In the genomic region with DNA sequence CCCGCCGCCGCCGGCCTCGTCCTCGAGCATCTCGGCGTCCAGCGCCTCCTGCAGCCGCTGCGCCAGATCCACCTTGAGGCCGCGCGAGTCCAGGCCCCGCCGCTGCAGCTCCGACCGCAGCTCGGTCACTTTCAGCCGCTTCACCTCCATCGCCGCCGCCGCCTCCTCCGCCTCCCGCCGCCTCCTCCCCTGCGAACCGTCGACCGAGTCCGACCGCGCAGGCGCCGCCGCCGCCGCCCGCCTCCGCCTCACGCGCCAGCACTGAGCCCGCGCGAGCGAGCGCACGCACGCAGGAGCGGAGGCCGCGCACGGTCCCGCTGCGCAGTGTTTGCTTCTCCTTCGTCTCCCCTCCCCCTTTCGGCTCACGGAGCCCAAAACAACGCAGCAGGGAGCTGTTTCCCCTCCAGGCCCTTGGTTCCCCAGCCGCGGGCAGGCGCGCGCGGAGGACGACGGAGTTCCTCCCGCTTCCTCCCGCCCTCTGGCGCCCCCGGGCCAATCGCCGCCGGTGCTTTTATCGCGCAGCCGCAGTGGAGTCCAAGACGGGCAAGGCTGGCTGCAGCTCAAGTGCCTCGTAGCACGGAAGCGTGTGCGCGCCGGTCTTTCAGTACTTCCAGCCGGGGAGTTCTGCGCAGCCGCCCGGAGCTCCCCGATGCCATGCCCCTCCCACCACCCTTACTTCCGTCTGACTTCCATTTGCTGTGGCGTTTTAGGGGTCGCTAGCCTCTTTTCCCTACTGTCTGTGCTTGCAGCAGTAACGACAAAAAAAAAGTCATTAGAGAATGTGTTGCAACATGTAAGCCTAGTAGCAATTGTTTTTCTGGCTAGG, we compare ENCODE assay signal across 8 cellular contexts. TPM values are rescaled to one million over a fixed set of nuclear protein-coding genes. Genes with fewer than 3 reads are reported as not detected.
DNase-seq lines count a peak whose midpoint lies in the region; ATAC-seq and TF ChIP-seq lines count a peak whose summit lies in the region.

A gene (minus strand): TSS at position 451 of the 826 bp plus-strand sequence. CDS start 301 bp downstream, at position 150.

- H3K27me3 Mint-ChIP-seq in osteocyte (ENCODE audit: unreplicated experiment), result no peaks in the 10 kb centered on the region

- peak within 1 kb of the TSS; percentile 88 for H3K4me3 Mint-ChIP-seq in osteocyte (ENCODE audit: unreplicated experiment)

- H3K27ac Mint-ChIP-seq in activated naive CD4-positive, alpha-beta T cell treated with anti-CD3 and anti-CD28 coated beads, Interleukin-2, amount 50 U/mL, for 72 hours, result peak within 1 kb of the TSS; percentile 93 to 99
- H3K27ac Mint-ChIP-seq in osteocyte (ENCODE audit: unreplicated experiment), result peak within 1 kb of the TSS; percentile 99

- peaks cover 52 to 59% of the 10 kb centered on the region in 2 donors for H3K36me3 Mint-ChIP-seq in activated naive CD4-positive, alpha-beta T cell treated with anti-CD3 and anti-CD28 coated beads, Interleukin-2, amount 50 U/mL, for 72 hours
- H3K36me3 Mint-ChIP-seq in osteocyte (ENCODE audit: unreplicated experiment), result peaks cover 21% of the 10 kb centered on the region

- H3K9me3 ChIP-seq in thymus (ENCODE audit: control insufficient read depth), result no peaks in the 10 kb centered on the region

- ATAC-seq in HG02610 (IDR thresholded peaks at IDR 0.05; ENCODE audit: unreplicated experiment), result peak; percentile 70
- ATAC-seq in activated naive CD4-positive, alpha-beta T cell treated with anti-CD3 and anti-CD28 coated beads, Interleukin-2, amount 50 U/mL, for 72 hours, result peak; percentile 85 to 89

- peaks cover 47% of the 10 kb centered on the region for H3K4me1 Mint-ChIP-seq in osteocyte (ENCODE audit: unreplicated experiment)

- H3K4me3 ChIP-seq in thymus (ENCODE audit: low read length), result peak within 1 kb of the TSS; percentile 65

- peaks cover 24% of the 10 kb centered on the region for H3K36me3 ChIP-seq in thymus (ENCODE audit: control insufficient read depth, insufficient read depth)

- H3K9me3 Mint-ChIP-seq in activated naive CD4-positive, alpha-beta T cell treated with anti-CD3 and anti-CD28 coated beads, Interleukin-2, amount 50 U/mL, for 72 hours, result no peaks in the 10 kb centered on the region
- no peaks in the 10 kb centered on the region for H3K9me3 Mint-ChIP-seq in osteocyte (ENCODE audit: unreplicated experiment)

- DNase-seq in GM10266 (ENCODE audit: extremely low spot score) (peak; percentile 99), NCI-H1092 treated with DMSO at 0.1 percent for 48 hours (lab: John Stamatoyannopoulos, UW) (peak; percentile 100), SKM-1 (lab: John Stamatoyannopoulos, UW; ENCODE audit: unreplicated experiment) (peak; percentile 99), glomerular visceral epithelial cell (ENCODE audit: extremely low spot score) (peak; percentile 99), osteocyte (ENCODE audit: extremely low spot score, unreplicated experiment) (peak; percentile 99)
- peak; percentile 97 to 99 for DNase-seq in activated naive CD4-positive, alpha-beta T cell treated with anti-CD3 and anti-CD28 coated beads, Interleukin-2, amount 50 U/mL, for 72 hours (ENCODE audit: low spot score in 2 of 2)

- TF ChIP-seq CTCF in GM10266 (IDR thresholded peaks at IDR 0.05; ENCODE audit: control insufficient read depth, insufficient read depth, low read depth, missing control alignments), result peak; percentile 5
- no peak for TF ChIP-seq CTCF in osteocyte (IDR thresholded peaks at IDR 0.05)

- H3K4me1 ChIP-seq in thymus (ENCODE audit: control insufficient read depth, insufficient read depth, low read length), result peaks cover 13% of the 10 kb centered on the region

- H3K27ac ChIP-seq in thymus (ENCODE audit: low read depth), result peak within 1 kb of the TSS; percentile 99

- under 1% methylated on average over 94 of the region's 94 CpGs for WGBS in thymus

- no peaks in the 10 kb centered on the region for H3K27me3 ChIP-seq in thymus (ENCODE audit: control insufficient read depth, insufficient read depth)

RNA-seq across cellular contexts. Expression of the gene that starts here (rescaled TPM):
- 10 to 100 TPM; 54.4 to 63.2 TPM for total RNA-seq in activated naive CD4-positive, alpha-beta T cell treated with anti-CD3 and anti-CD28 coated beads, Interleukin-2, amount 50 U/mL, for 72 hours
- total RNA-seq in osteocyte, result 52.5 and 56.1 TPM in 2 replicates
- 44.7 TPM for polyA plus RNA-seq in thymus

Comparison
In these comparisons a context has a peak if more than half of its experiments do, and no peak if none do; other contexts are left out.
1. Peak in every context shown above with its lines: DNase-seq, ATAC-seq, H3K4me3 ChIP-seq and H3K27ac ChIP-seq.